22 cellular contexts compared by ENCODE assay signal in genomic region chr10:7130191-7130911, GRCh38.
DNase-seq lines count a peak whose midpoint lies in the region; ATAC-seq and TF ChIP-seq lines count a peak whose summit lies in the region.
"Had no signal": no experiment of that assay in that cellular context is flagged by ENCODE, and none has a peak within 500 bp of the region (broad histone marks: within the 10 kb centered on the region; RNA-seq: fewer than 3 reads in every experiment).

No MANE protein-coding gene starts in this region.

- no peak overlapping the region for H3K4ac ChIP-seq in mesenchymal stem cell (ENCODE audit: low read depth in 1 of 2, low read length in 2 of 2)

- peaks cover 8% of the 10 kb centered on the region; the same call in 2 of the 3 replicates for H3K9me3 Mint-ChIP-seq in GM23338
- H3K9me3 Mint-ChIP-seq: CD4-positive, alpha-beta T cell had no signal

- no peak overlapping the region for H3K4me3 Mint-ChIP-seq in GM23338
- H3K4me3 Mint-ChIP-seq: CD4-positive, alpha-beta T cell; IgD-negative memory B cell had no signal

- no peak overlapping the region for H3K23ac ChIP-seq in mesenchymal stem cell (ENCODE audit: low read length in 2 of 2)

- H3K27ac Mint-ChIP-seq in GM23338: 0 out of 2 replicates have a peak overlapping the region, but pooled peaks have one; percentile 59
- H3K27ac Mint-ChIP-seq: CD4-positive, alpha-beta T cell; IgD-negative memory B cell had no signal

- no peak overlapping the region for H2BK15ac ChIP-seq in mesenchymal stem cell (ENCODE audit: low read depth, poor library complexity, severe bottlenecking)

- no peaks in the 10 kb centered on the region for H3K4me1 ChIP-seq in GM23338 (ENCODE audit: insufficient read depth)
- no peaks in the 10 kb centered on the region for H3K4me1 ChIP-seq in mesenchymal stem cell (ENCODE audit: control insufficient read depth, insufficient read depth, low read depth, low read length)
- H3K4me1 ChIP-seq: BE2C, HAP-1, SJSA1 had no signal

- H3K4me2 ChIP-seq in GM23338 (no peak overlapping the region), mesenchymal stem cell (ENCODE audit: low read length, poor library complexity, severe bottlenecking) (no peak overlapping the region)

- no peak overlapping the region for H3K4me3 ChIP-seq in GM23338
- no peak overlapping the region for H3K4me3 ChIP-seq in NB4 (ENCODE audit: low read depth, low read length)
- no peak overlapping the region for H3K4me3 ChIP-seq in mesenchymal stem cell (ENCODE audit: insufficient read depth in 1 of 2, low read depth in 1 of 2, low read length in 2 of 2)
- H3K4me3 ChIP-seq: HAP-1, MG63, SJSA1 had no signal

- no peak overlapping the region for H3K9ac ChIP-seq in mesenchymal stem cell (ENCODE audit: low read length)

- peak overlapping the region in 1 of 2 experiments; percentile 32 for H3K14ac ChIP-seq in mesenchymal stem cell (ENCODE audit: low read length in 2 of 2)

- no peak for TF ChIP-seq POLR2A in NB4 (IDR thresholded peaks at IDR 0.05; ENCODE audit: extremely low read depth, insufficient read length)

- no peaks in the 10 kb centered on the region for H3K27me3 ChIP-seq in GM23338 (ENCODE audit: insufficient read depth)
- H3K27me3 ChIP-seq in mesenchymal stem cell (ENCODE audit: control insufficient read depth in 1 of 2, insufficient read depth in 1 of 2, low read length in 2 of 2): peaks cover 0 to 5% of the 10 kb centered on the region in 2 experiments
- H3K27me3 ChIP-seq: SJSA1 had no signal

- ATAC-seq in GM23338: no peak
- no peak for ATAC-seq in GM18502 (IDR thresholded peaks at IDR 0.05; ENCODE audit: poor library complexity, unreplicated experiment)
- ATAC-seq: Panc1 had no signal

- no peaks in the 10 kb centered on the region for H3K79me1 ChIP-seq in mesenchymal stem cell (replicated peaks; ENCODE audit: low read length, poor library complexity, severe bottlenecking)

- H3K27ac ChIP-seq in GM23338 (ENCODE audit: low read depth) (no peak overlapping the region), mesenchymal stem cell (ENCODE audit: low read length, poor library complexity, severe bottlenecking) (no peak overlapping the region)
- H3K27ac ChIP-seq: SJSA1 had no signal

- peak overlapping the region; percentile 27 for H4K91ac ChIP-seq in mesenchymal stem cell (ENCODE audit: low read length)

- no peak overlapping the region for H2AK5ac ChIP-seq in mesenchymal stem cell (ENCODE audit: low read length, severe bottlenecking)

- no peaks in the 10 kb centered on the region for H3K9me2 ChIP-seq in GM23338 (ENCODE audit: insufficient read depth)

- H3K18ac ChIP-seq in mesenchymal stem cell (ENCODE audit: low read depth in 1 of 2, low read length in 2 of 2): no peak overlapping the region

- TF ChIP-seq CTCF in GM23338 (conservative IDR thresholded peaks at IDR 0.05; ENCODE audit: low read depth in 2 of 2): no peak
- no peak for TF ChIP-seq CTCF in NB4 (IDR thresholded peaks at IDR 0.05; ENCODE audit: low read depth, low read length)

- H3K36me3 Mint-ChIP-seq in GM23338 (ENCODE audit: low read depth): peaks cover 5% of the 10 kb centered on the region; the same call in 1 of the 3 replicates
- H3K36me3 Mint-ChIP-seq: IgD-negative memory B cell had no signal

- no peaks in the 10 kb centered on the region for H4K20me1 ChIP-seq in GM23338 (replicated peaks; ENCODE audit: insufficient read depth)

- no peak for DNase-seq in GM23338 (ENCODE audit: low spot score)
- DNase-seq in NB4 (ENCODE audit: low read depth): peak; percentile 81
- DNase-seq in UCSD-AML1 (lab: John Stamatoyannopoulos, UW; ENCODE audit: unreplicated experiment): peak; percentile 17
- DNase-seq in mesenchymal stem cell: no peak
- DNase-seq in stimulated activated CD4-positive, alpha-beta T cell treated with anti-CD3 and anti-CD28 coated beads, Interleukin-15, amount 100 ng/mL, for 24 hours: no peak
- DNase-seq in DMS53 (lab: John Stamatoyannopoulos, UW): no peak
- no peak for DNase-seq in NCI-H2107 treated with DMSO at 0.1 percent for 48 hours (lab: John Stamatoyannopoulos, UW; ENCODE audit: unreplicated experiment)
- DNase-seq: BE2C; CD4-positive, alpha-beta T cell; DMS153; Kasumi-1; MG63; NCI-H1417; NCI-H187; NCI-H2107; NCI-H345; NCI-H524 treated with DMSO at 0.1 percent for 48 hours had no signal

- peaks cover 4% of the 10 kb centered on the region for H3K27me3 Mint-ChIP-seq in GM23338 (ENCODE audit: insufficient read depth, low read depth, poor library complexity)
- H3K27me3 Mint-ChIP-seq: CD4-positive, alpha-beta T cell had no signal

- H3F3A ChIP-seq in GM23338 (replicated peaks; ENCODE audit: low read depth): no peaks in the 10 kb centered on the region

- H3K9me3 ChIP-seq in mesenchymal stem cell (ENCODE audit: control insufficient read depth, low read length): peaks cover 6% of the 10 kb centered on the region
- H3K9me3 ChIP-seq: BE2C, HAP-1, MG63, SJSA1 had no signal

- H3K36me3 ChIP-seq in GM23338 (ENCODE audit: insufficient read depth) (no peaks in the 10 kb centered on the region), mesenchymal stem cell (ENCODE audit: control insufficient read depth in 1 of 2, insufficient read depth in 2 of 2, low read depth in 1 of 2, low read length in 2 of 2) (no peaks in the 10 kb centered on the region)
- H3K36me3 ChIP-seq: BE2C, HAP-1, MG63, SJSA1 had no signal

- H2BK120ac ChIP-seq in mesenchymal stem cell (ENCODE audit: low read depth, low read length): no peak overlapping the region

- H2AFZ ChIP-seq in GM23338: peak overlapping the region; percentile 59; the same call in 1 of the 2 replicates
- H2AFZ ChIP-seq in mesenchymal stem cell (ENCODE audit: low read depth, low read length): peak overlapping the region; percentile 27

- H3K4me1 Mint-ChIP-seq in GM23338: no peaks in the 10 kb centered on the region

- WGBS in mesenchymal stem cell: 91% methylated on average over 11 of the region's 11 CpGs

- no peak overlapping the region for H2BK5ac ChIP-seq in mesenchymal stem cell (ENCODE audit: low read depth, low read length, poor library complexity, severe bottlenecking)

- H3K79me2 ChIP-seq in GM23338 (replicated peaks; ENCODE audit: insufficient read depth): no peaks in the 10 kb centered on the region

- no peak overlapping the region for H4K8ac ChIP-seq in mesenchymal stem cell (ENCODE audit: low read length)

- no peak overlapping the region for H2BK12ac ChIP-seq in mesenchymal stem cell (ENCODE audit: low read length in 2 of 2)

TF ChIP-seq in GM23338, 12 proteins besides CTCF, POLR2A, EP300 and RAD21:
- no peak for TF ChIP-seq ZNF331 (CRISPR knock-in tag; IDR thresholded peaks at IDR 0.05; ENCODE audit: low read depth)
- TF ChIP-seq NANOG (IDR thresholded peaks at IDR 0.05; ENCODE audit: borderline replicate concordance): no peak
- no peak for TF ChIP-seq STAT1 (IDR thresholded peaks at IDR 0.05; ENCODE audit: unreplicated experiment)

Comparison
In these comparisons a context has a peak if more than half of its experiments do, and no peak if none do; other contexts are left out.
1. DNase-seq: peak in NB4 (single experiment) and UCSD-AML1 (single experiment); none in GM23338 (single experiment), mesenchymal stem cell (single experiment), stimulated activated CD4-positive, alpha-beta T cell treated with anti-CD3 and anti-CD28 coated beads, Interleukin-15, amount 100 ng/mL, for 24 hours (single experiment), DMS53 (single experiment) and NCI-H2107 treated with DMSO at 0.1 percent for 48 hours (single experiment).